ENCODE assay signal across 21 cellular contexts in genomic region chr11:110762596-110762995, GRCh38. TPM values are rescaled to one million over a fixed set of nuclear protein-coding genes. Genes with fewer than 3 reads are reported as not detected.
DNase-seq lines count a peak whose midpoint lies in the region; ATAC-seq and TF ChIP-seq lines count a peak whose summit lies in the region.
"Had no signal": no experiment of that assay in that cellular context is flagged by ENCODE, and none has a peak within 500 bp of the region (broad histone marks: within the 10 kb centered on the region; RNA-seq: fewer than 3 reads in every experiment).

No MANE protein-coding gene starts in this region.

- H3K9me3 ChIP-seq in GM23248 (ENCODE audit: low read depth): no peaks in the 10 kb centered on the region
- H3K9me3 ChIP-seq in hepatocyte (ENCODE audit: low read depth): no peaks in the 10 kb centered on the region
- H3K9me3 ChIP-seq: ascending aorta, testis had no signal

- no peak overlapping the region for H3K9ac ChIP-seq in GM23248

- H3K4me3 ChIP-seq in GM23248: no peak overlapping the region
- no peak overlapping the region for H3K4me3 ChIP-seq in hepatocyte
- H3K4me3 ChIP-seq: ascending aorta, coronary artery, testis had no signal

- WGBS in GM23248 (ENCODE audit: low coverage in 1 of 2, low lambda C conversion rate in 2 of 2, missing lambda C conversion rate in 2 of 2), 2 experiments: 49 to 65% methylated on average over 2 of the region's 2 CpGs
- WGBS in hepatocyte (ENCODE audit: low lambda C conversion rate, missing lambda C conversion rate): 84% methylated on average over 2 of the region's 2 CpGs

- H3K79me2 ChIP-seq in GM23248 (ENCODE audit: insufficient read depth) (no peaks in the 10 kb centered on the region), hepatocyte (no peaks in the 10 kb centered on the region)

- H3K4me3 Mint-ChIP-seq in WTC11: no peak overlapping the region
- H3K4me3 Mint-ChIP-seq in activated T-helper 17 cell treated with anti-CD3 and anti-CD28 coated beads, Interleukin-2, amount 50 U/mL, for 72 hours: no peak overlapping the region
- H3K4me3 Mint-ChIP-seq: neural crest cell had no signal

- TF ChIP-seq CTCF in WTC11 (IDR thresholded peaks at IDR 0.05) (no peak), hepatocyte (IDR thresholded peaks at IDR 0.05; ENCODE audit: poor library complexity) (no peak)

- in situ Hi-C loops in GM23248 (cut with MboI): no loop called here

- H3K9me2 ChIP-seq in GM23248 (ENCODE audit: insufficient read depth) (peaks cover 3% of the 10 kb centered on the region; the same call in 1 of the 2 replicates), hepatocyte (replicated peaks; ENCODE audit: insufficient read depth) (no peaks in the 10 kb centered on the region)

- H3K4me1 ChIP-seq in GM23248 (ENCODE audit: insufficient read depth): peaks cover 31% of the 10 kb centered on the region
- peaks cover 28% of the 10 kb centered on the region for H3K4me1 ChIP-seq in hepatocyte (ENCODE audit: insufficient read depth)

- H3K4me2 ChIP-seq in GM23248 (ENCODE audit: unreplicated experiment) (peak overlapping the region; percentile 1), hepatocyte (no peak overlapping the region)

- H3K36me3 Mint-ChIP-seq in WTC11: no peaks in the 10 kb centered on the region
- no peaks in the 10 kb centered on the region for H3K36me3 Mint-ChIP-seq in activated T-helper 17 cell treated with anti-CD3 and anti-CD28 coated beads, Interleukin-2, amount 50 U/mL, for 72 hours (ENCODE audit: low read depth)

- H3K27me3 ChIP-seq in GM23248 (replicated peaks; ENCODE audit: insufficient read depth) (no peaks in the 10 kb centered on the region), hepatocyte (no peaks in the 10 kb centered on the region)
- H3K27me3 ChIP-seq: ascending aorta, testis had no signal

- no peaks in the 10 kb centered on the region for H3K27me3 Mint-ChIP-seq in WTC11 (ENCODE audit: low read depth)
- peaks cover 8% of the 10 kb centered on the region for H3K27me3 Mint-ChIP-seq in activated T-helper 17 cell treated with anti-CD3 and anti-CD28 coated beads, Interleukin-2, amount 50 U/mL, for 72 hours

- no peaks in the 10 kb centered on the region for H3K9me3 Mint-ChIP-seq in WTC11
- no peaks in the 10 kb centered on the region for H3K9me3 Mint-ChIP-seq in activated T-helper 17 cell treated with anti-CD3 and anti-CD28 coated beads, Interleukin-2, amount 50 U/mL, for 72 hours
- H3K9me3 Mint-ChIP-seq: neural crest cell had no signal

- peak overlapping the region; percentile 19; the same call in 1 of the 2 replicates for H2AFZ ChIP-seq in GM23248
- H2AFZ ChIP-seq in hepatocyte: no peak overlapping the region

- H3K27ac ChIP-seq in GM23248 (peak overlapping the region; percentile 37), hepatocyte (peak overlapping the region; percentile 3)
- H3K27ac ChIP-seq: coronary artery had no signal

- peak; percentile 67 for DNase-seq in GM23248
- no peak for DNase-seq in WTC11 (ENCODE audit: low spot score)
- no peak for DNase-seq in hepatocyte (ENCODE audit: low spot score)
- DNase-seq in stromal cell of bone marrow (ENCODE audit: low read depth): peak; percentile 81
- DNase-seq in CD1c-positive myeloid dendritic cell (ENCODE audit: extremely low spot score): no peak
- DNase-seq: activated CD4-positive, CD25-positive, alpha-beta regulatory T cell; activated effector memory CD4-positive, alpha-beta T cell treated with Interleukin-2 at 50 U/mL for 16 hours; C1 segment of cervical spinal cord; DND-41; head of caudate nucleus; islet precursor cell; mesendoderm; NCI-H2107; stimulated activated CD4-positive, alpha-beta T cell treated with anti-CD3 and anti-CD28 coated beads, Interleukin-2, amount 100 ng/mL, for 24 hours; testis had no signal

- ATAC-seq in WTC11 (peak; percentile 59), HG03571 (IDR thresholded peaks at IDR 0.05; ENCODE audit: unreplicated experiment) (no peak)
- no peak for ATAC-seq in activated T-helper 17 cell treated with anti-CD3 and anti-CD28 coated beads, Interleukin-2, amount 50 U/mL, for 72 hours (replicated peaks)

- no peak overlapping the region for H3K27ac Mint-ChIP-seq in WTC11
- H3K27ac Mint-ChIP-seq in activated T-helper 17 cell treated with anti-CD3 and anti-CD28 coated beads, Interleukin-2, amount 50 U/mL, for 72 hours: no peak overlapping the region

- POLR2A ChIA-PET in WTC11 (lab: Charles Lee): no interaction called here

- H3K36me3 ChIP-seq in GM23248 (ENCODE audit: low read depth): no peaks in the 10 kb centered on the region
- no peaks in the 10 kb centered on the region for H3K36me3 ChIP-seq in hepatocyte (replicated peaks; ENCODE audit: insufficient read depth, low read depth)
- H3K36me3 ChIP-seq: ascending aorta had no signal

- H4K20me1 ChIP-seq in GM23248 (ENCODE audit: insufficient read depth): no peaks in the 10 kb centered on the region
- H4K20me1 ChIP-seq in hepatocyte (ENCODE audit: insufficient read depth, poor library complexity, severe bottlenecking): no peaks in the 10 kb centered on the region

- peaks cover 23% of the 10 kb centered on the region for H3F3A ChIP-seq in GM23248 (ENCODE audit: insufficient read depth)

- CTCF ChIA-PET in WTC11 (lab: Charles Lee): interaction anchor here (1.2 kb wide), 1 partner anchor 666 kb away, joined by 3 read pairs; no protein-coding TSS in a partner anchor

- peaks cover 15% of the 10 kb centered on the region for H3K4me1 Mint-ChIP-seq in WTC11
- H3K4me1 Mint-ChIP-seq in activated T-helper 17 cell treated with anti-CD3 and anti-CD28 coated beads, Interleukin-2, amount 50 U/mL, for 72 hours: no peaks in the 10 kb centered on the region

TF ChIP-seq in WTC11, 78 proteins besides CTCF, POLR2A, EP300 and RAD21:
- TF ChIP-seq FOXK1 (CRISPR knock-in tag; IDR thresholded peaks at IDR 0.05) (no peak), ATF6 (CRISPR knock-in tag; IDR thresholded peaks at IDR 0.05) (no peak), CREB1 (CRISPR knock-in tag; IDR thresholded peaks at IDR 0.05) (no peak), JUN (CRISPR knock-in tag; IDR thresholded peaks at IDR 0.05) (no peak), SOX15 (CRISPR knock-in tag; IDR thresholded peaks at IDR 0.05) (no peak), NR1H2 (CRISPR knock-in tag; IDR thresholded peaks at IDR 0.05) (no peak), ZNF396 (CRISPR knock-in tag; IDR thresholded peaks at IDR 0.05; ENCODE audit: borderline replicate concordance) (no peak), PRDM15 (CRISPR knock-in tag; IDR thresholded peaks at IDR 0.05) (no peak)

RNA-seq across cellular contexts. Expression of gene ARHGAP20, which starts 50.4 kb away (rescaled TPM):
- 0.76 and 0.97 TPM in 2 replicates for total RNA-seq in GM23248 (2014; rRNA removed; shearing (Covaris generic))
- polyA plus RNA-seq in GM23248 (2016; fragmentation: Nextera tagmentation; extraction: Ambion mirVana): 0.62 and 0.84 TPM in 2 replicates
- total RNA-seq in WTC11 (2021): 0.07 to 0.15 TPM (median 0.07 TPM) in 3 replicates
- total RNA-seq in hepatocyte: 2.6 and 4.8 TPM in 2 replicates
- 0.79 and 1.3 TPM in 2 replicates for polyA plus RNA-seq in hepatocyte
- not detected for total RNA-seq in activated T-helper 17 cell treated with anti-CD3 and anti-CD28 coated beads, Interleukin-2, amount 50 U/mL, for 72 hours
- total RNA-seq: activated CD8-positive, alpha-beta memory T cell treated with anti-CD3 and anti-CD28 coated beads for 36 hours had no signal

Comparison
In these comparisons a context has a peak if more than half of its experiments do, and no peak if none do; other contexts are left out.
1. DNase-seq: peak in GM23248 (single experiment) and stromal cell of bone marrow (single experiment); none in WTC11 (single experiment), hepatocyte (single experiment) and CD1c-positive myeloid dendritic cell (single experiment).